Comparison of ENCODE assay signal across 8 cellular contexts in the genomic region with DNA sequence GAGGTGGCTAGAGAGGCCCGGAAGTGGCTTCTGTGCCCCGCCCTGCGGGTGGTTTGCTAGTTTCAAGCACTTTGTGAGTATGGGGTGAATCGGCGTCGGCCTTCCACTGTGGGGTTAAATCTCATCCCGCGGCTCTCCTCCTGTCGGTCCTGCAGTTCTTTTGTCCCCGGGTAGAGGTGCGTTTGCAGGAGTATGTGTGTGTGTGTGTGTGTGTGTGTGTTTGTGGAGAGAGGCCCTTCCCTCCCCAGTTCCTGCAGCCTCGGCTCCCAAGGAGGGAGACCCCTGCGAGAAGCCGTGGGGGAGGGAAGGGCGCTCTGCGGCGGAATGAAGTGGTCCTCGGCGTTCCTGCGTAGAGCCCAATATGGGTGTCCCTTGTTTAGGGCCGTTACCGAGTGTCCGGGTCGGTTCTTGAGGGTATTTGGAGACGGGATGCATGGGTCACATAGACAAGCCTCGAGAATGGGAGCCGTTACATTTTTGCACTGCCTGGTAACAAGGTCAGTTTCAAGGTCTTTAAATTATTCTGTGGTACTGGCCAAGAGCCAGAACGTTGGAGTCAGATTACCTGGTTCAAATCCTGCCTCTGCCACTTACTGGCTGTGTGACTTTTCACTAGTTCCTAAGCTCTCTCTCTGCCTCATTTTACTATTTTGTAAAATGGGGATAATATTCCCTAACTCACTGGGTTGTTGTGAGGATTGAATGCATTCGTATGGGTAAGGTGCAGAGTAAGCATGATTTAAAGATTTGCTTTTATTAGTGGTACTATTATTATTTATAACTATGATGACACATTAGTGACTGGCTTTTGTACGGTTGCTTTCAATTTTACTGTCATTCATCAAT. TPM values are rescaled to one million over a fixed set of nuclear protein-coding genes. Genes with fewer than 3 reads are reported as not detected.
DNase-seq lines count a peak whose midpoint lies in the region; ATAC-seq and TF ChIP-seq lines count a peak whose summit lies in the region.

A gene (plus strand): TSS at position 56 of the 846 bp plus-strand sequence. CDS start 9,640 bp downstream, outside the sequence.

- H3K4me3 Mint-ChIP-seq in T-helper 2 cell treated with Interferon-gamma antibody and Interleukin-4, amounts not matched to agents 5 μg/mL and 100 μg/mL, for 36 hours: peak within 1 kb of the TSS; percentile 96

- peaks cover 17% of the 10 kb centered on the region for H3K36me3 Mint-ChIP-seq in T-helper 2 cell treated with Interferon-gamma antibody and Interleukin-4, amounts not matched to agents 5 μg/mL and 100 μg/mL, for 36 hours (ENCODE audit: low read depth)

- peak; percentile 45 for DNase-seq in NCI-H1436 treated with DMSO at 0.1 percent for 48 hours (lab: John Stamatoyannopoulos, UW)
- DNase-seq in T-helper 2 cell treated with Interferon-gamma antibody and Interleukin-4, amounts not matched to agents 5 μg/mL and 100 μg/mL, for 36 hours (ENCODE audit: low spot score): peak; percentile 86
- DNase-seq in ascending aorta (ENCODE audit: low spot score in 2 of 2): peak; percentile 29 to 90
- DNase-seq in hepatocyte (ENCODE audit: low spot score): peak; percentile 91
- DNase-seq in renal cortical epithelial cell (ENCODE audit: low read depth): peak; percentile 74
- no peak for DNase-seq in mesenteric fat pad (ENCODE audit: low spot score)

- H3K36me3 ChIP-seq in ascending aorta (no peaks in the 10 kb centered on the region), hepatocyte (replicated peaks; ENCODE audit: insufficient read depth, low read depth) (no peaks in the 10 kb centered on the region)

- peak within 1 kb of the TSS; percentile 95 for H3K27ac Mint-ChIP-seq in T-helper 2 cell treated with Interferon-gamma antibody and Interleukin-4, amounts not matched to agents 5 μg/mL and 100 μg/mL, for 36 hours

- H3K9me2 ChIP-seq in hepatocyte (replicated peaks; ENCODE audit: insufficient read depth): no peaks in the 10 kb centered on the region

- H3K27ac ChIP-seq in ascending aorta: peak within 1 kb of the TSS; percentile 50 to 60
- peak within 1 kb of the TSS; percentile 77 for H3K27ac ChIP-seq in hepatocyte

- WGBS in hepatocyte (ENCODE audit: low lambda C conversion rate, missing lambda C conversion rate): 3% methylated on average over 30 of the region's 30 CpGs

- intact Hi-C loops in ascending aorta (cut with DNase I): loop anchor here (1.0 to 10.0 kb wide), 3 partner anchors 14 to 1165 kb away; a partner anchor contains a TSS

- H3K9me3 Mint-ChIP-seq in T-helper 2 cell treated with Interferon-gamma antibody and Interleukin-4, amounts not matched to agents 5 μg/mL and 100 μg/mL, for 36 hours: peaks cover 3% of the 10 kb centered on the region

- H3K79me2 ChIP-seq in hepatocyte: peaks cover 38% of the 10 kb centered on the region

- H3K27me3 ChIP-seq in ascending aorta (no peaks in the 10 kb centered on the region), hepatocyte (peaks cover 8% of the 10 kb centered on the region)

- no peak for TF ChIP-seq CTCF in ascending aorta (IDR thresholded peaks at IDR 0.05)
- TF ChIP-seq CTCF in hepatocyte (IDR thresholded peaks at IDR 0.05; ENCODE audit: poor library complexity): no peak

- H3K4me1 ChIP-seq in ascending aorta: peaks cover 0 to 10% of the 10 kb centered on the region in 2 donors
- H3K4me1 ChIP-seq in hepatocyte (ENCODE audit: insufficient read depth): peaks cover 12% of the 10 kb centered on the region

- H2AFZ ChIP-seq in hepatocyte: peak within 1 kb of the TSS; percentile 95

- H3K4me1 Mint-ChIP-seq in T-helper 2 cell treated with Interferon-gamma antibody and Interleukin-4, amounts not matched to agents 5 μg/mL and 100 μg/mL, for 36 hours (ENCODE audit: low read depth): peaks cover 18% of the 10 kb centered on the region

- peak within 1 kb of the TSS; percentile 64 to 90 for H3K4me3 ChIP-seq in ascending aorta
- H3K4me3 ChIP-seq in hepatocyte: peak within 1 kb of the TSS; percentile 72

- peaks cover 29% of the 10 kb centered on the region for H3K27me3 Mint-ChIP-seq in T-helper 2 cell treated with Interferon-gamma antibody and Interleukin-4, amounts not matched to agents 5 μg/mL and 100 μg/mL, for 36 hours (ENCODE audit: low read depth)

- ATAC-seq in GM18498 (IDR thresholded peaks at IDR 0.05; ENCODE audit: unreplicated experiment) (peak; percentile 98), HG02759 (IDR thresholded peaks at IDR 0.05; ENCODE audit: unreplicated experiment) (peak; percentile 99)

- peak within 1 kb of the TSS; percentile 73 for H3K4me2 ChIP-seq in hepatocyte

- no peaks in the 10 kb centered on the region for H3K9me3 ChIP-seq in ascending aorta
- no peaks in the 10 kb centered on the region for H3K9me3 ChIP-seq in hepatocyte (ENCODE audit: low read depth)

- H4K20me1 ChIP-seq in hepatocyte (ENCODE audit: insufficient read depth, poor library complexity, severe bottlenecking): no peaks in the 10 kb centered on the region

RNA-seq across cellular contexts. Expression of the gene that starts here (rescaled TPM):
- 0.21 TPM for total RNA-seq in ascending aorta
- total RNA-seq in hepatocyte: 6.8 and 7.1 TPM in 2 replicates
- 1.9 and 3.1 TPM in 2 replicates for polyA plus RNA-seq in hepatocyte
- 3.6 and 11.3 TPM in 2 replicates for total RNA-seq in renal cortical epithelial cell
- total RNA-seq in mesenteric fat pad: 3.0 TPM

Comparison
In these comparisons a context has a peak if more than half of its experiments do, and no peak if none do; other contexts are left out.
1. Peak in DNase-seq, H3K4me3 ChIP-seq and H3K27ac ChIP-seq in ascending aorta; RNA of the gene not detected or under 1 TPM.